In the genomic region with DNA sequence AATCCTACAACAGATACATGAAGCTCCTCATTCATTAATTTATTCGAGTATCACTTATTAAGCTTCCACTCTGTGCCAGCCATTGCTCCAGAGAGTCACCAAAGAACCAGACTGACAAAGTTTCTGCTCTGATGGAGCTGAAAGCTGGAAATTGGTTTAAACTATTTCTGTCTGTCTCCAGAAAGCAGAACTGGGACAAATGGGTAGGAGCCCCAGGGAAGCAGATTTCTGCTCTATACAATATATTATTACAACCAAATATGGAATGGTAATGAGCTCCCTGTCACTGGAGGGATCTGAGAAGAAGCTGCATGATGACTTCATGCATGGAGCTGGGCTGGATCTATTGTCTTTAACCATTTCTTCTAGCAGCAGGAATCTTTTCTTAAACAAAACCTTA, we compare ENCODE assay signal across 19 cellular contexts.
"Had no signal": no experiment of that assay in that cellular context is flagged by ENCODE, and none has a peak within 500 bp of the region (broad histone marks: within the 10 kb centered on the region; RNA-seq: fewer than 3 reads in every experiment).

No MANE protein-coding gene starts in this region.

- H3K27me3 ChIP-seq: heart right ventricle, pancreas, right atrium auricular region had no signal

- H3K27me3 Mint-ChIP-seq: activated CD4-positive, alpha-beta memory T cell treated with anti-CD3 and anti-CD28 coated beads for 36 hours; activated CD4-positive, alpha-beta T cell treated with anti-CD3 and anti-CD28 coated beads for 36 hours; memory B cell; stimulated activated naive CD8-positive, alpha-beta T cell treated with anti-CD3 and anti-CD28 coated beads, Interleukin-15, amount 100 ng/mL, for 72 hours had no signal

- H3K9me3 Mint-ChIP-seq: activated CD4-positive, alpha-beta memory T cell treated with anti-CD3 and anti-CD28 coated beads for 36 hours; memory B cell; nephron; stimulated activated naive CD8-positive, alpha-beta T cell treated with anti-CD3 and anti-CD28 coated beads, Interleukin-15, amount 100 ng/mL, for 72 hours; WTC11 had no signal

- H3K36me3 ChIP-seq: heart right ventricle, pancreas, right atrium auricular region, tibial artery had no signal

- H3K4me1 ChIP-seq: pancreas, psoas muscle had no signal

- H3K27ac ChIP-seq: pancreas, psoas muscle had no signal

- H3K4me3 ChIP-seq: heart right ventricle, pancreas, psoas muscle, right atrium auricular region, tibial artery had no signal

- H3K4me1 Mint-ChIP-seq: brain, nephron had no signal

- DNase-seq: activated CD4-positive, alpha-beta memory T cell treated with anti-CD3 and anti-CD28 coated beads for 36 hours; activated CD4-positive, alpha-beta T cell treated with anti-CD3 and anti-CD28 coated beads for 36 hours; activated effector memory CD4-positive, alpha-beta T cell treated with anti-CD3 and anti-CD28 coated beads, Interleukin-2, amount 50 U/mL, for 16 hours; activated naive CD4-positive, alpha-beta T cell treated with anti-CD3 and anti-CD28 coated beads, Interleukin-2, amount 50 U/mL, for 16 hours; activated T-cell treated with anti-CD3 and anti-CD28 coated beads for 4 hours; aorta; heart right ventricle; islet precursor cell; left cardiac atrium; pancreas; psoas muscle; stimulated activated CD4-positive, alpha-beta T cell treated with anti-CD3 and anti-CD28 coated beads, Interleukin-4, amount 100 ng/mL, for 24 hours; stimulated activated naive CD8-positive, alpha-beta T cell treated with anti-CD3 and anti-CD28 coated beads, Interleukin-15, amount 100 ng/mL, for 72 hours; tibial artery had no signal

- FAIRE-seq: pancreas had no signal

- H3K27ac Mint-ChIP-seq: activated CD4-positive, alpha-beta memory T cell treated with anti-CD3 and anti-CD28 coated beads for 36 hours; activated CD4-positive, alpha-beta T cell treated with anti-CD3 and anti-CD28 coated beads for 36 hours; brain; nephron; WTC11 had no signal

- H3K9me3 ChIP-seq: heart right ventricle, pancreas, psoas muscle, right atrium auricular region, tibial artery had no signal

- ATAC-seq: activated CD4-positive, alpha-beta T cell treated with anti-CD3 and anti-CD28 coated beads for 36 hours; heart right ventricle; left cardiac atrium; pancreas; psoas muscle; stimulated activated naive CD8-positive, alpha-beta T cell treated with anti-CD3 and anti-CD28 coated beads, Interleukin-15, amount 100 ng/mL, for 72 hours; WTC11 had no signal

- H3K4me3 Mint-ChIP-seq: activated CD4-positive, alpha-beta memory T cell treated with anti-CD3 and anti-CD28 coated beads for 36 hours; activated CD4-positive, alpha-beta T cell treated with anti-CD3 and anti-CD28 coated beads for 36 hours; brain; memory B cell; nephron; stimulated activated naive CD8-positive, alpha-beta T cell treated with anti-CD3 and anti-CD28 coated beads, Interleukin-15, amount 100 ng/mL, for 72 hours; WTC11 had no signal
